ENCODE assay signal across 10 cellular contexts in the genomic region with DNA sequence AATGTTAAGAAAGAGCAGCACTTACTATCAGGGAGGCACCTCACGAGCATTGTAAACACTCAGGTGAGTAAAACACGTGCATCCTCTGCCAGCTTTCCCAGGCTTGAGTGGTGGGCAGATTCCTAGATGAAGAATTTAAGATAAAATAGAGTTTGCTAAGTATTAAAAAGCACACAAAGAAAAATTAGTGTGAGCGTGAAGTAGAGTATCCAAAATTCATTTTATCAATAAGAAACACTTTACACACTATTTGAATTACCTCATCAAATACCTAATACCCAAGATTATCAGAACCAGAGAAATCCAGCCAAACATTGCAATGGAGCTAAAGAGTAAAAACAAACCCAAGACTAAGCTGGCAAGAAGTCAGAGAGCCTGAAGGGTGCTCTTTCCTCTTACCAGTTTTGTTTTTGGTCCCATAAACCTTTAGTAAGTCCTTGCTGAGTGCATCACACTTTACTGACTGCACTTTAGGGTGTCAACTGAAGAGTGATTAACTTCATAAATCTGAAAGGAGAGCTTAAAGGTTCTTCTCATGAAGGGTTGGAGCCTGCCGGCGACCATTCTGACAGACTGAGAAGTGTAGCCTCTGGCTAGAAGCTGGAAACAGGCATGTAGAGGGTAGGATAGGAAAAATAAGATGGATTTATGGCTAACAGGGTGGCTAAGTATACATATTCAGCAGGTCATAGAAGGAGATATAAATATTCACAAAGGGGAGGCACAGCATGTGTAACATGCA.
DNase-seq lines count a peak whose midpoint lies in the region; ATAC-seq, FAIRE-seq and TF ChIP-seq lines count a peak whose summit lies in the region.
"Had no signal": no experiment of that assay in that cellular context is flagged by ENCODE, and none has a peak within 500 bp of the region (broad histone marks: within the 10 kb centered on the region; RNA-seq: fewer than 3 reads in every experiment).

No MANE protein-coding gene starts in this region.

- peak in 1 of 2 donors; percentile 50 for DNase-seq in cardiac muscle cell (ENCODE audit: low read depth in 1 of 2, low spot score in 1 of 2)
- no peak for DNase-seq in heart right ventricle
- no peak for DNase-seq in PC-9
- DNase-seq in keratinocyte (ENCODE audit: low read depth, low spot score) = no peak
- no peak for DNase-seq in type B pancreatic cell (ENCODE audit: extremely low spot score, unreplicated experiment)
- DNase-seq in ascending aorta (ENCODE audit: low spot score in 2 of 2) = no peak
- no peak for DNase-seq in epidermal melanocyte (ENCODE audit: insufficient read length, low spot score)
- no peak for DNase-seq in ACHN

- FAIRE-seq in keratinocyte (lab: Jason Lieb, UNC) = no peak

- BruUV-seq in PC-9 (replicated peaks; lab: Mats Ljungman, UMichigan) = no TSS peak

- H3K4me2 ChIP-seq in PC-9 = peak overlapping the region; percentile 63
- H3K4me2 ChIP-seq in keratinocyte (ENCODE audit: control insufficient read depth, extremely low read depth, insufficient read depth, low read depth, low read length) = peak overlapping the region; percentile 84

- H3K4me3 ChIP-seq in cardiac muscle cell (no peak overlapping the region), heart right ventricle (no peak overlapping the region), PC-9 (no peak overlapping the region), keratinocyte (ENCODE audit: control insufficient read depth in 2 of 3, extremely low read depth in 1 of 3, insufficient read depth in 2 of 3, low read depth in 1 of 3, low read length in 3 of 3) (no peak overlapping the region), ascending aorta (peak overlapping the region in 1 of 2 donors; percentile 48)
- H3K4me3 ChIP-seq: ovary had no signal

- peaks cover 30% of the 10 kb centered on the region for H3K4me1 Mint-ChIP-seq in type B pancreatic cell (ENCODE audit: unreplicated experiment)

- no peaks in the 10 kb centered on the region for H3F3A ChIP-seq in PC-9 (ENCODE audit: insufficient read depth, low read depth)

- no peaks in the 10 kb centered on the region for H3K9me2 ChIP-seq in PC-9 (ENCODE audit: insufficient read depth)

- dilution Hi-C loops in keratinocyte (cut with MboI; ENCODE audit: extremely low pct_ligation_motif_present, low sequenced_read_pairs) = no loop called here

- H3K9me3 Mint-ChIP-seq in type B pancreatic cell = peaks cover 8% of the 10 kb centered on the region
- H3K9me3 Mint-ChIP-seq: IgD-negative memory B cell had no signal

- H3K79me2 ChIP-seq in PC-9 (ENCODE audit: low read depth) = no peaks in the 10 kb centered on the region
- H3K79me2 ChIP-seq in keratinocyte (ENCODE audit: control insufficient read depth, insufficient read depth, low read length) = no peaks in the 10 kb centered on the region

- WGBS in heart right ventricle, 2 donors = 55 to 56% methylated on average over 5 of the region's 5 CpGs

- H3K9me3 ChIP-seq in cardiac muscle cell (ENCODE audit: low read depth) (no peaks in the 10 kb centered on the region), heart right ventricle (no peaks in the 10 kb centered on the region), PC-9 (ENCODE audit: insufficient read depth, low read depth) (no peaks in the 10 kb centered on the region), keratinocyte (ENCODE audit: control insufficient read depth, low read depth, low read length) (no peaks in the 10 kb centered on the region), ascending aorta (no peaks in the 10 kb centered on the region)
- H3K9me3 ChIP-seq: ovary had no signal

- H3K4me1 ChIP-seq in cardiac muscle cell (ENCODE audit: low read depth) = peaks cover 52% of the 10 kb centered on the region
- peaks cover 0 to 8% (median 0%) of the 10 kb centered on the region in 9 donors for H3K4me1 ChIP-seq in heart right ventricle
- no peaks in the 10 kb centered on the region for H3K4me1 ChIP-seq in PC-9 (replicated peaks; ENCODE audit: insufficient read depth)
- H3K4me1 ChIP-seq in keratinocyte (ENCODE audit: control insufficient read depth, extremely low read depth, insufficient read depth, low read length) = peaks cover 3% of the 10 kb centered on the region
- H3K4me1 ChIP-seq in ascending aorta = peaks cover 1 to 2% of the 10 kb centered on the region in 2 donors

- peak overlapping the region; percentile 40 for H3K27ac Mint-ChIP-seq in type B pancreatic cell
- H3K27ac Mint-ChIP-seq: IgD-negative memory B cell had no signal

- in situ Hi-C loops in ACHN (cut with HindIII; ENCODE audit: low pct_ligation_motif_present, low pct_unique_long_range_greater_than_20kb, low sequenced_read_pairs) = no loop called here

- H3K27ac ChIP-seq in cardiac muscle cell (peak overlapping the region; percentile 79), heart right ventricle (no peak overlapping the region), PC-9 (no peak overlapping the region), keratinocyte (ENCODE audit: control insufficient read depth, insufficient read depth, low read length) (no peak overlapping the region), ascending aorta (no peak overlapping the region)
- H3K27ac ChIP-seq: ovary had no signal

- CTCF ChIA-PET in PC-9 (lab: Charles Lee) = interaction anchor here (0.6 to 2.0 kb wide), 7 partner anchors 10 to 967 kb away, joined by 3 to 17 read pairs (median 4); no protein-coding TSS in a partner anchor

- H3K9ac ChIP-seq in keratinocyte (ENCODE audit: control insufficient read depth, extremely low read depth, insufficient read depth, low read length) = no peak overlapping the region

- H3K4me3 Mint-ChIP-seq in type B pancreatic cell = no peak overlapping the region
- H3K4me3 Mint-ChIP-seq: IgD-negative memory B cell had no signal

- H3K9me1 ChIP-seq in keratinocyte (ENCODE audit: control insufficient read depth, extremely low read depth, insufficient read depth, low read length) = no peaks in the 10 kb centered on the region

- H4K20me1 ChIP-seq in PC-9 (ENCODE audit: insufficient read depth) = no peaks in the 10 kb centered on the region
- no peaks in the 10 kb centered on the region for H4K20me1 ChIP-seq in keratinocyte (ENCODE audit: control insufficient read depth, extremely low read depth, insufficient read depth, low read length)

- H3K27me3 Mint-ChIP-seq in type B pancreatic cell = no peaks in the 10 kb centered on the region

- H3K36me3 Mint-ChIP-seq in type B pancreatic cell = no peaks in the 10 kb centered on the region

- intact Hi-C loops in heart right ventricle (cut with DNase I) = loop anchor here in 6 of 10 donors (1.0 to 10.0 kb wide), 11 partner anchors 54 to 969 kb away; no protein-coding TSS in a partner anchor
- intact Hi-C loops in PC-9 (cut with micrococcal nuclease; ENCODE audit: unreplicated experiment) = loop anchor here (1.0 to 10.0 kb wide), 5 partner anchors 56 to 967 kb away; no protein-coding TSS in a partner anchor
- intact Hi-C loops in ascending aorta (cut with DNase I) = loop anchor here (1.0 to 5.0 kb wide), 5 partner anchors 55 to 966 kb away; no protein-coding TSS in a partner anchor

- no peaks in the 10 kb centered on the region for H3K36me3 ChIP-seq in cardiac muscle cell
- no peaks in the 10 kb centered on the region for H3K36me3 ChIP-seq in heart right ventricle
- H3K36me3 ChIP-seq in PC-9 (ENCODE audit: low read depth) = no peaks in the 10 kb centered on the region
- no peaks in the 10 kb centered on the region for H3K36me3 ChIP-seq in keratinocyte (ENCODE audit: control insufficient read depth in 2 of 2, extremely low read depth in 1 of 2, insufficient read depth in 2 of 2, low read length in 2 of 2)
- H3K36me3 ChIP-seq in ascending aorta = no peaks in the 10 kb centered on the region
- H3K36me3 ChIP-seq: ovary had no signal

- no peak for ATAC-seq in heart right ventricle

- POLR2A ChIA-PET in PC-9 (lab: Charles Lee; ENCODE audit: unreplicated experiment) = interaction anchor here (0.7 kb wide), 1 partner anchor 63 kb away, joined by 12 read pairs; no protein-coding TSS in a partner anchor

- H3K27me3 ChIP-seq in cardiac muscle cell = no peaks in the 10 kb centered on the region
- no peaks in the 10 kb centered on the region for H3K27me3 ChIP-seq in heart right ventricle
- H3K27me3 ChIP-seq in PC-9 (ENCODE audit: insufficient read depth, low read depth) = no peaks in the 10 kb centered on the region
- no peaks in the 10 kb centered on the region for H3K27me3 ChIP-seq in keratinocyte (ENCODE audit: control insufficient read depth, extremely low read depth, insufficient read depth, low read length)
- no peaks in the 10 kb centered on the region for H3K27me3 ChIP-seq in ascending aorta
- H3K27me3 ChIP-seq: ovary had no signal

- no peak overlapping the region for H2AFZ ChIP-seq in PC-9
- peak overlapping the region; percentile 84 for H2AFZ ChIP-seq in keratinocyte (ENCODE audit: control insufficient read depth, low read length)

- TF ChIP-seq CTCF in cardiac muscle cell (IDR thresholded peaks at IDR 0.05; ENCODE audit: low read depth, low read length) (no peak), heart right ventricle (IDR thresholded peaks at IDR 0.05) (no peak), PC-9 (conservative IDR thresholded peaks at IDR 0.05) (no peak), keratinocyte (optimal IDR thresholded peaks at IDR 0.05 in 1 of 3, IDR thresholded peaks at IDR 0.05 in 1 of 3, conservative IDR thresholded peaks at IDR 0.05 in 1 of 3; ENCODE audit: extremely low read depth in 1 of 3, insufficient read depth in 2 of 3, low read length in 3 of 3) (no peak), type B pancreatic cell (conservative IDR thresholded peaks at IDR 0.05) (no peak), ascending aorta (IDR thresholded peaks at IDR 0.05) (no peak)
